In genomic region chr12:46451276-46452021, GRCh38 we compare ENCODE assay signal across 1 cellular context.
TF ChIP-seq lines count a peak whose summit lies in the region.

No MANE protein-coding gene starts in this region.

TF ChIP-seq in K562, 482 proteins besides CTCF, POLR2A, EP300 and RAD21 (continued from another document):
- TF ChIP-seq OTX1 (CRISPR knock-in tag; IDR thresholded peaks at IDR 0.05) (no peak), ELF2 (CRISPR knock-in tag; IDR thresholded peaks at IDR 0.05) (no peak), SIRT6 (IDR thresholded peaks at IDR 0.05; ENCODE audit: low read depth, low read length) (no peak), KLF10 (CRISPR knock-in tag; IDR thresholded peaks at IDR 0.05) (no peak), ZZZ3 (IDR thresholded peaks at IDR 0.05) (no peak), PKNOX1 (IDR thresholded peaks at IDR 0.05) (peak; percentile 27; the same call in 1 of the 2 replicates), TCF3 (CRISPR knock-in tag; IDR thresholded peaks at IDR 0.05) (no peak), ZKSCAN8 (CRISPR knock-in tag; IDR thresholded peaks at IDR 0.05) (no peak), ELF1 (tag; IDR thresholded peaks at IDR 0.05) (no peak), ZNF134 (CRISPR knock-in tag; conservative IDR thresholded peaks at IDR 0.05) (no peak), ZC3H8 (IDR thresholded peaks at IDR 0.05) (no peak), ZNF77 (CRISPR knock-in tag; IDR thresholded peaks at IDR 0.05) (no peak), ERF (CRISPR knock-in tag; IDR thresholded peaks at IDR 0.05) (no peak), HNRNPK (IDR thresholded peaks at IDR 0.05; ENCODE audit: low read depth, low read length, poor library complexity, severe bottlenecking) (no peak), ELF4 (CRISPR knock-in tag; IDR thresholded peaks at IDR 0.05) (no peak), NCOA6 (IDR thresholded peaks at IDR 0.05) (no peak), ZNF398 (CRISPR knock-in tag; IDR thresholded peaks at IDR 0.05) (no peak), ATF7 (IDR thresholded peaks at IDR 0.05) (no peak), TFAM (CRISPR knock-in tag; conservative IDR thresholded peaks at IDR 0.05) (no peak), NFIX (CRISPR knock-in tag; IDR thresholded peaks at IDR 0.05; ENCODE audit: low read depth) (no peak), TBL1XR1 (IDR thresholded peaks at IDR 0.05; ENCODE audit: low read length in 2 of 2) (no peak), THRAP3 (IDR thresholded peaks at IDR 0.05; ENCODE audit: borderline replicate concordance) (peak; percentile 48; the same call in 1 of the 2 replicates), NKRF (IDR thresholded peaks at IDR 0.05; ENCODE audit: borderline replicate concordance) (no peak), ZNF512 (tag; IDR thresholded peaks at IDR 0.05) (peak; percentile 96), NFE2 (IDR thresholded peaks at IDR 0.05; ENCODE audit: low read depth) (no peak), POLR2G (IDR thresholded peaks at IDR 0.05; ENCODE audit: low read depth, low read length) (no peak), HLTF (IDR thresholded peaks at IDR 0.05) (0 out of 2 replicates have a peak, but pooled peaks have one; percentile 32), NCOA1 (IDR thresholded peaks at IDR 0.05; ENCODE audit: low read depth) (no peak), SLC30A9 (CRISPR knock-in tag; IDR thresholded peaks at IDR 0.05) (no peak), CAMTA2 (CRISPR knock-in tag; conservative IDR thresholded peaks at IDR 0.05) (no peak), SMAD3 (CRISPR knock-in tag; conservative IDR thresholded peaks at IDR 0.05) (no peak), SMARCA5 (IDR thresholded peaks at IDR 0.05) (no peak), ZBTB17 (CRISPR knock-in tag; IDR thresholded peaks at IDR 0.05) (no peak), ARID1B (IDR thresholded peaks at IDR 0.05) (0 out of 2 replicates have a peak, but pooled peaks have one; percentile 13), MIER1 (IDR thresholded peaks at IDR 0.05; ENCODE audit: low read depth) (no peak), SUPT5H (IDR thresholded peaks at IDR 0.05) (no peak), ZC3H4 (CRISPR knock-in tag; IDR thresholded peaks at IDR 0.05; ENCODE audit: borderline replicate concordance) (no peak), FUS (optimal IDR thresholded peaks at IDR 0.05; ENCODE audit: low read depth, low read length) (no peak), EZH2 (IDR thresholded peaks at IDR 0.05; ENCODE audit: borderline replicate concordance, low read depth, low read length) (no peak), SMAD1 (IDR thresholded peaks at IDR 0.05; ENCODE audit: low read depth, low read length, partially characterized antibody) (no peak), PBX2 (CRISPR knock-in tag; IDR thresholded peaks at IDR 0.05; ENCODE audit: low read depth) (no peak), PBX2 (tag; conservative IDR thresholded peaks at IDR 0.05; ENCODE audit: low read depth) (peak; percentile 58), DIDO1 (tag; IDR thresholded peaks at IDR 0.05; ENCODE audit: low read depth) (no peak), ETS2 (tag; IDR thresholded peaks at IDR 0.05; ENCODE audit: borderline replicate concordance, poor library complexity, severe bottlenecking) (no peak), ZNF551 (CRISPR knock-in tag; IDR thresholded peaks at IDR 0.05) (no peak), XRCC4 (IDR thresholded peaks at IDR 0.05; ENCODE audit: extremely low read depth, insufficient read depth, insufficient read length) (no peak), ZNF79 (CRISPR knock-in tag; IDR thresholded peaks at IDR 0.05; ENCODE audit: low read depth) (no peak), FOXJ3 (CRISPR knock-in tag; IDR thresholded peaks at IDR 0.05) (no peak), HNRNPLL (IDR thresholded peaks at IDR 0.05; ENCODE audit: low read depth, low read length, poor library complexity, severe bottlenecking) (no peak), HDAC6 (IDR thresholded peaks at IDR 0.05; ENCODE audit: low read depth, low read length) (no peak), ZEB2 (IDR thresholded peaks at IDR 0.05) (no peak)
